1 cellular context compared by ENCODE assay signal in genomic region chr6:31776961-31777666, GRCh38.
TF ChIP-seq lines count a peak whose summit lies in the region.

VWA7 (minus strand) TSS chr6:31777328; CDS start chr6:31776779, 549 bp downstream.

TF ChIP-seq in HepG2, 621 proteins besides CTCF, POLR2A, EP300 and RAD21 (continued from another document and continues in another):
- peak; percentile 45; the same call in 1 of the 2 replicates for TF ChIP-seq MAZ (IDR thresholded peaks at IDR 0.05; ENCODE audit: borderline replicate concordance, low read depth, low read length)
- TF ChIP-seq MAZ (CRISPR knock-in tag; IDR thresholded peaks at IDR 0.05; ENCODE audit: low read depth) = peak; percentile 82; the same call in 1 of the 2 replicates
- no peak for TF ChIP-seq ZNF713 (CRISPR knock-in tag; IDR thresholded peaks at IDR 0.05)
- TF ChIP-seq FOXP4 (CRISPR knock-in tag; IDR thresholded peaks at IDR 0.05) = peak; percentile 52
- 0 out of 2 replicates have a peak, but pooled peaks have one; percentile 49 for TF ChIP-seq TSC22D2 (CRISPR knock-in tag; IDR thresholded peaks at IDR 0.05; ENCODE audit: borderline replicate concordance)
- no peak for TF ChIP-seq ZNF282 (IDR thresholded peaks at IDR 0.05; ENCODE audit: partially characterized antibody)
- no peak for TF ChIP-seq REST (IDR thresholded peaks at IDR 0.05; ENCODE audit: borderline replicate concordance in 1 of 2, low read depth in 1 of 2, low read length in 2 of 2)
- peak; percentile 72 for TF ChIP-seq FOXA3 (CRISPR knock-in tag; IDR thresholded peaks at IDR 0.05)
- TF ChIP-seq ATF7 (IDR thresholded peaks at IDR 0.05) = peak; percentile 16; the same call in 1 of the 2 replicates
- TF ChIP-seq ATF7 (CRISPR knock-in tag; IDR thresholded peaks at IDR 0.05) = no peak
- peak; percentile 27; the same call in 1 of the 2 replicates for TF ChIP-seq SMAD3 (CRISPR knock-in tag; IDR thresholded peaks at IDR 0.05)
- no peak for TF ChIP-seq RNF2 (conservative IDR thresholded peaks at IDR 0.05; ENCODE audit: low read depth)
- TF ChIP-seq ZNF331 (CRISPR knock-in tag; IDR thresholded peaks at IDR 0.05) = peak; percentile 93
- TF ChIP-seq SAFB2 (CRISPR knock-in tag; IDR thresholded peaks at IDR 0.05; ENCODE audit: borderline replicate concordance, low read depth) = no peak
- TF ChIP-seq ZC3H13 (CRISPR knock-in tag; IDR thresholded peaks at IDR 0.05) = peak; percentile 68; the same call in 1 of the 2 replicates
- 0 out of 2 replicates have a peak, but pooled peaks have one; percentile 66 for TF ChIP-seq ZNF136 (CRISPR knock-in tag; IDR thresholded peaks at IDR 0.05; ENCODE audit: low read depth)
- TF ChIP-seq KDM6A (CRISPR knock-in tag; IDR thresholded peaks at IDR 0.05; ENCODE audit: low read depth) = peak; percentile 47; the same call in 1 of the 2 replicates
- TF ChIP-seq HOXA3 (CRISPR knock-in tag; IDR thresholded peaks at IDR 0.05) = peak; percentile 76
- 0 out of 2 replicates have a peak, but pooled peaks have one; percentile 49 for TF ChIP-seq ZNF614 (CRISPR knock-in tag; IDR thresholded peaks at IDR 0.05; ENCODE audit: borderline replicate concordance)
- TF ChIP-seq ZNF768 (CRISPR knock-in tag; IDR thresholded peaks at IDR 0.05) = peak; percentile 48; the same call in 1 of the 2 replicates
- TF ChIP-seq ZNF430 (CRISPR knock-in tag; IDR thresholded peaks at IDR 0.05) = 0 out of 2 replicates have a peak, but pooled peaks have one; percentile 72
- TF ChIP-seq YEATS2 (CRISPR knock-in tag; IDR thresholded peaks at IDR 0.05; ENCODE audit: borderline replicate concordance) = no peak; the same call in 1 of the 2 replicates
- peak; percentile 69; the same call in 1 of the 2 replicates for TF ChIP-seq ZNF580 (CRISPR knock-in tag; IDR thresholded peaks at IDR 0.05; ENCODE audit: borderline replicate concordance, low read depth)
- TF ChIP-seq THAP7 (CRISPR knock-in tag; IDR thresholded peaks at IDR 0.05) = peak; percentile 79
- peak; percentile 73 for TF ChIP-seq CBX1 (IDR thresholded peaks at IDR 0.05; ENCODE audit: low read depth)
- TF ChIP-seq STAG1 (CRISPR knock-in tag; IDR thresholded peaks at IDR 0.05) = peak; percentile 12; the same call in 1 of the 2 replicates
- TF ChIP-seq ATF2 (CRISPR knock-in tag; IDR thresholded peaks at IDR 0.05) = peak; percentile 86; the same call in 1 of the 2 replicates
- TF ChIP-seq NR2F1 (CRISPR knock-in tag; IDR thresholded peaks at IDR 0.05) = peak; percentile 48 to 72; a peak in 2 of 4 replicates
- TF ChIP-seq REL (CRISPR knock-in tag; conservative IDR thresholded peaks at IDR 0.05) = no peak
- TF ChIP-seq PREB (CRISPR knock-in tag; IDR thresholded peaks at IDR 0.05) = no peak
- TF ChIP-seq ZNF577 (CRISPR knock-in tag; IDR thresholded peaks at IDR 0.05; ENCODE audit: borderline replicate concordance, low read depth) = no peak
- peak; percentile 65 for TF ChIP-seq ZFY (CRISPR knock-in tag; IDR thresholded peaks at IDR 0.05)
- TF ChIP-seq ZSCAN25 (CRISPR knock-in tag; IDR thresholded peaks at IDR 0.05) = peak; percentile 87
- 0 out of 2 replicates have a peak, but pooled peaks have one; percentile 34 for TF ChIP-seq MXD1 (CRISPR knock-in tag; IDR thresholded peaks at IDR 0.05)
- peak; percentile 87 for TF ChIP-seq SALL1 (CRISPR knock-in tag; IDR thresholded peaks at IDR 0.05)
- TF ChIP-seq SMAD9 (CRISPR knock-in tag; IDR thresholded peaks at IDR 0.05) = no peak
- 0 out of 2 replicates have a peak, but pooled peaks have one; percentile 3 for TF ChIP-seq U2AF2 (IDR thresholded peaks at IDR 0.05; ENCODE audit: low read depth, low read length)
- TF ChIP-seq GMEB1 (CRISPR knock-in tag; IDR thresholded peaks at IDR 0.05; ENCODE audit: borderline replicate concordance) = peak; percentile 53; the same call in 1 of the 2 replicates
- peak; percentile 48; the same call in 1 of the 2 replicates for TF ChIP-seq ZKSCAN8 (CRISPR knock-in tag; IDR thresholded peaks at IDR 0.05; ENCODE audit: borderline replicate concordance)
- 0 out of 2 replicates have a peak, but pooled peaks have one; percentile 18 for TF ChIP-seq GATA4 (IDR thresholded peaks at IDR 0.05; ENCODE audit: borderline replicate concordance, low read depth)
- TF ChIP-seq PRDM15 (CRISPR knock-in tag; IDR thresholded peaks at IDR 0.05) = 0 out of 2 replicates have a peak, but pooled peaks have one; percentile 9
- TF ChIP-seq NCOA2 (CRISPR knock-in tag; IDR thresholded peaks at IDR 0.05) = peak; percentile 65
- peak; percentile 20; the same call in 1 of the 2 replicates for TF ChIP-seq ESRRA (CRISPR knock-in tag; IDR thresholded peaks at IDR 0.05; ENCODE audit: low read depth)
- no peak for TF ChIP-seq ZZZ3 (CRISPR knock-in tag; IDR thresholded peaks at IDR 0.05; ENCODE audit: borderline replicate concordance)
- TF ChIP-seq TEAD3 (CRISPR knock-in tag; optimal IDR thresholded peaks at IDR 0.05; ENCODE audit: borderline replicate concordance) = peak; percentile 57
- TF ChIP-seq ZNF775 (CRISPR knock-in tag; IDR thresholded peaks at IDR 0.05; ENCODE audit: borderline replicate concordance) = no peak
- no peak for TF ChIP-seq GPN1 (CRISPR knock-in tag; IDR thresholded peaks at IDR 0.05; ENCODE audit: borderline replicate concordance)
- peak; percentile 65 for TF ChIP-seq KAT8 (CRISPR knock-in tag; IDR thresholded peaks at IDR 0.05)
- peak; percentile 63; the same call in 1 of the 2 replicates for TF ChIP-seq ZNF563 (CRISPR knock-in tag; IDR thresholded peaks at IDR 0.05)
- TF ChIP-seq CERS6 (CRISPR knock-in tag; IDR thresholded peaks at IDR 0.05) = no peak
- TF ChIP-seq ZNF230 (CRISPR knock-in tag; IDR thresholded peaks at IDR 0.05) = 0 out of 2 replicates have a peak, but pooled peaks have one; percentile 6
- TF ChIP-seq SRF (IDR thresholded peaks at IDR 0.05; ENCODE audit: low read depth, low read length) = no peak
